In the genomic region with DNA sequence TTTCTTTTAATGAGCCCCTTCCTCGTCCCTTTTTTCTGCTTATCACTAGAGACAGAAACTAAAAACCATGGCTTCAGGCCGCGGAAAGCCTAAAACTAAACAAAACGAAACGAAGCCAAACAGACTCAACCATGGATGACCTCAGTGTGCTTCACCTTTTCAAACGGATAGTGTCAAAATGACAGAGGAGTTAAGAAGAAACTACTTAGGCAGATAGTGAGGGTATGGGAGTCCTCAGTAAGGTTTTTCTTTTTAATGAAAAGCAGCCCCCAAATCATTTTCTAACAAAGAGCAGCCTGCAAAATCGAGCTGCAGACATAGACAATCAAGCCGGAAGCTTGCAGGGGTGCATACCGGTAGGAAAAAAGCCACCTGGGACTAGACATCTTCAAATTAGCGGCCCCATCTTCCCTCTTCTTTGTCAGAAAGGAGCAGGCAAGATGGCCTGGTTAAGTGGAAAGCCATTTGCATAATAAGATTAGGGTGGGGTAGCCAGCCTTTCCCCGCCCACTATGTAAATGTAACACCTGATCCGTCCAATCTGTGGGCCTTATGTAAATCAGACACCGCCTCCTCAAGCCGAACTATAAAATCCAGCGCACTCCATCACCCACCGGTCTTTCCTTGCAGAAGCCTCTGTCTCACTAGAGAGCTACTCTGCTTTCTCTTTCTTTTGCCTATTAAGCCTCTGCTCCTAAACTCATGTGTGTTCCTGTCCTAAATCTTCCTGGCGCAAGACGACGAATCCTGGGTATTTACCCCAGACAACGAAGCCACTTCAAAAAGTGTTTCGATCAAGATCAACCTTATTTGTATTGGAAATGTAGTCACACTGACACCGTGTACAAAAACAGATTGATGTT, we compare ENCODE assay signal across 17 cellular contexts. TPM values are rescaled to one million over a fixed set of nuclear protein-coding genes. Genes with fewer than 3 reads are reported as not detected.
DNase-seq lines count a peak whose midpoint lies in the region; ATAC-seq lines count a peak whose summit lies in the region.
"Had no signal": no experiment of that assay in that cellular context is flagged by ENCODE, and none has a peak within 500 bp of the region (broad histone marks: within the 10 kb centered on the region; RNA-seq: fewer than 3 reads in every experiment).

No MANE protein-coding gene starts in this region.

- H3K27me3 ChIP-seq in NT2/D1 (ENCODE audit: insufficient read depth, insufficient read length) (peaks cover 9% of the 10 kb centered on the region), aorta (ENCODE audit: control insufficient read depth in 1 of 2, insufficient read depth in 2 of 2, low read length in 1 of 2) (no peaks in the 10 kb centered on the region)
- H3K27me3 ChIP-seq: thyroid gland had no signal

- intact Hi-C loops in aorta (cut with DNase I) = no loop called here

- DNase-seq in DMS53 (lab: John Stamatoyannopoulos, UW) (peak; percentile 90), NT2/D1 (ENCODE audit: low read depth, low spot score) (peak; percentile 63), iPS-NIHi11 (ENCODE audit: low spot score) (peak; percentile 60), ACHN (no peak), aorta (no peak)
- peak; percentile 55 for DNase-seq in Jurkat, Clone E6-1 (ENCODE audit: low read depth, low spot score)
- no peak for DNase-seq in activated CD4-positive, alpha-beta T cell treated with anti-CD3 and anti-CD28 coated beads, Interleukin-2, amount 50 U/mL, for 1 hour
- no peak for DNase-seq in stimulated activated effector memory CD8-positive, alpha-beta T cell treated with anti-CD3 and anti-CD28 coated beads, Interleukin-12 subunit alpha, Interleukin-12 subunit beta, amount 100 ng/mL, for 72 hours (ENCODE audit: low spot score in 2 of 2)
- DNase-seq: activated CD8-positive, alpha-beta memory T cell treated with anti-CD3 and anti-CD28 coated beads, Interleukin-2, amount 50 U/mL, for 48 hours; CD8-positive, alpha-beta memory T cell; NCI-H1105 treated with DMSO at 0.1 percent for 48 hours; posterior cingulate gyrus had no signal

- 85 to 86% methylated on average over 22 of the region's 22 CpGs for WGBS in aorta, 2 donors

- in situ Hi-C loops in ACHN (cut with HindIII; ENCODE audit: low pct_ligation_motif_present, low pct_unique_long_range_greater_than_20kb, low sequenced_read_pairs) = no loop called here

- no peak overlapping the region for H3K4me3 ChIP-seq in Jurkat, Clone E6-1 (ENCODE audit: low read length)
- H3K4me3 ChIP-seq in NT2/D1 (ENCODE audit: insufficient read length, low read depth) (no peak overlapping the region), aorta (ENCODE audit: low read length in 2 of 2) (no peak overlapping the region)
- H3K4me3 ChIP-seq: thyroid gland had no signal

- no peaks in the 10 kb centered on the region for H3K36me3 Mint-ChIP-seq in stimulated activated effector memory CD8-positive, alpha-beta T cell treated with anti-CD3 and anti-CD28 coated beads, Interleukin-12 subunit alpha, Interleukin-12 subunit beta, amount 100 ng/mL, for 72 hours
- H3K36me3 Mint-ChIP-seq: brain; CD8-positive, alpha-beta memory T cell had no signal

- H3K9ac ChIP-seq in NT2/D1 (ENCODE audit: insufficient read length, low read depth) = no peak overlapping the region

- H3K4me1 Mint-ChIP-seq in stimulated activated effector memory CD8-positive, alpha-beta T cell treated with anti-CD3 and anti-CD28 coated beads, Interleukin-12 subunit alpha, Interleukin-12 subunit beta, amount 100 ng/mL, for 72 hours = peaks cover 17% of the 10 kb centered on the region

- no peaks in the 10 kb centered on the region for H3K9me3 Mint-ChIP-seq in stimulated activated effector memory CD8-positive, alpha-beta T cell treated with anti-CD3 and anti-CD28 coated beads, Interleukin-12 subunit alpha, Interleukin-12 subunit beta, amount 100 ng/mL, for 72 hours
- H3K9me3 Mint-ChIP-seq: CD8-positive, alpha-beta memory T cell; T-helper 1 cell treated with Interleukin-12 subunit alpha and Interleukin-12 subunit beta and Interleukin-4 antibody, amounts not matched to agents 30 μg/mL and 1 μg/mL, for 36 hours had no signal

- no peak overlapping the region for H3K27ac Mint-ChIP-seq in stimulated activated effector memory CD8-positive, alpha-beta T cell treated with anti-CD3 and anti-CD28 coated beads, Interleukin-12 subunit alpha, Interleukin-12 subunit beta, amount 100 ng/mL, for 72 hours
- H3K27ac Mint-ChIP-seq: brain; CD8-positive, alpha-beta memory T cell; T-helper 1 cell treated with Interleukin-12 subunit alpha and Interleukin-12 subunit beta and Interleukin-4 antibody, amounts not matched to agents 30 μg/mL and 1 μg/mL, for 36 hours had no signal

- H3K36me3 ChIP-seq in NT2/D1 (ENCODE audit: insufficient read depth, insufficient read length, low read length) (no peaks in the 10 kb centered on the region), aorta (ENCODE audit: control insufficient read depth in 1 of 2, insufficient read depth in 2 of 2, low read length in 1 of 2) (no peaks in the 10 kb centered on the region)
- H3K36me3 ChIP-seq: thyroid gland had no signal

- no peak for ATAC-seq in stimulated activated effector memory CD8-positive, alpha-beta T cell treated with anti-CD3 and anti-CD28 coated beads, Interleukin-12 subunit alpha, Interleukin-12 subunit beta, amount 100 ng/mL, for 72 hours
- ATAC-seq in aorta (ENCODE audit: low FRiP score) = no peak
- ATAC-seq: esophagus mucosa, left colon had no signal

- H3K4me1 ChIP-seq in NT2/D1 (ENCODE audit: insufficient read depth, insufficient read length) (no peaks in the 10 kb centered on the region), aorta (ENCODE audit: control insufficient read depth in 1 of 2, insufficient read depth in 2 of 2, low read length in 2 of 2) (no peaks in the 10 kb centered on the region)

- H3K9me3 ChIP-seq in NT2/D1 (ENCODE audit: insufficient read depth, low read length) (no peaks in the 10 kb centered on the region), aorta (ENCODE audit: control insufficient read depth, low read length) (no peaks in the 10 kb centered on the region)
- H3K9me3 ChIP-seq: thyroid gland had no signal

- no peak overlapping the region for H3K4me3 Mint-ChIP-seq in stimulated activated effector memory CD8-positive, alpha-beta T cell treated with anti-CD3 and anti-CD28 coated beads, Interleukin-12 subunit alpha, Interleukin-12 subunit beta, amount 100 ng/mL, for 72 hours
- H3K4me3 Mint-ChIP-seq: CD8-positive, alpha-beta memory T cell; T-helper 1 cell treated with Interleukin-12 subunit alpha and Interleukin-12 subunit beta and Interleukin-4 antibody, amounts not matched to agents 30 μg/mL and 1 μg/mL, for 36 hours had no signal

- no peak overlapping the region for H3K27ac ChIP-seq in aorta (ENCODE audit: low read depth in 1 of 2, low read length in 2 of 2)

RNA-seq across cellular contexts. Expression of gene ERO1B, which starts 6.2 kb away (rescaled TPM):
- polyA plus RNA-seq in Jurkat, Clone E6-1 (2012; ENCODE audit: insufficient read depth, insufficient read length) = 4.1 TPM
- 10 to 100 TPM in 1 of 2 donors, 1 to 10 TPM in 1; 9.6 to 12.9 TPM for total RNA-seq in aorta
- polyA plus RNA-seq in aorta = 1 to 10 TPM; 1.9 to 8.9 TPM

Comparison
In these comparisons a context has a peak if more than half of its experiments do, and no peak if none do; other contexts are left out.
1. DNase-seq: peak in DMS53 (single experiment), Jurkat, Clone E6-1 (single experiment), NT2/D1 (single experiment) and iPS-NIHi11 (single experiment); none in ACHN (single experiment), activated CD4-positive, alpha-beta T cell treated with anti-CD3 and anti-CD28 coated beads, Interleukin-2, amount 50 U/mL, for 1 hour (single experiment), stimulated activated effector memory CD8-positive, alpha-beta T cell treated with anti-CD3 and anti-CD28 coated beads, Interleukin-12 subunit alpha, Interleukin-12 subunit beta, amount 100 ng/mL, for 72 hours (0 of 2) and aorta (0 of 2).